ENCODE assay signal across 15 cellular contexts in the genomic region with DNA sequence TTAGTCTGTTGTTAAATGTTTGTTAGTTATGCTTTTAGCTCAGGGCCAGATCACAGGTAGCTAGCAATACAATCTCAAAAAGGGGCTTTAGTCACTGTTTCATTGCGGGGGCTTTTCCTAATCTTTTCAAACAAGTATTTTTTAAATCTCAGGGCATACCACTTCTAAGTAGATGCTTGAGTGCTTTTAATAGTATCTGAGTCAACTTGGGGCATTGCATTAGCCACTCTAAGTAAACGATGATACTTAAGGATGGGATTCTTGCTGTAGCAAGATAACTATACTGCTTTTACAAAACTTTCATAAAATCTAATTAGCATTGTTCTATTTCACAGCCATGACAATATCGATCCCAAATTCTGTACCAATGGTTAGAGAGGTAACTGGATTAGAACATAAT. TPM values are rescaled to one million over a fixed set of nuclear protein-coding genes. Genes with fewer than 3 reads are reported as not detected.
DNase-seq lines count a peak whose midpoint lies in the region; ATAC-seq and TF ChIP-seq lines count a peak whose summit lies in the region.
"Had no signal": no experiment of that assay in that cellular context is flagged by ENCODE, and none has a peak within 500 bp of the region (broad histone marks: within the 10 kb centered on the region; RNA-seq: fewer than 3 reads in every experiment).

No MANE protein-coding gene starts in this region.

- DNase-seq in activated CD4-positive, alpha-beta T cell treated with anti-CD3 and anti-CD28 coated beads, Interleukin-2, amount 10 ng/mL, durations not matched to agents 24 days and 14 days = peak; percentile 12
- no peak for DNase-seq in activated CD4-positive, alpha-beta T cell treated with anti-CD3 and anti-CD28 coated beads for 1 hour
- DNase-seq in left lung (no peak), AG08396 (ENCODE audit: low spot score) (no peak), cerebellar cortex (ENCODE audit: low spot score) (no peak), hippocampal formation (lab: John Stamatoyannopoulos, UW) (no peak)
- DNase-seq: 8988T, DMS 273 treated with DMSO at 0.1 percent for 48 hours, H7, IMR-90 had no signal

- H3K9me3 Mint-ChIP-seq in activated CD4-positive, alpha-beta T cell treated with anti-CD3 and anti-CD28 coated beads, Interleukin-2, amount 10 ng/mL, durations not matched to agents 24 days and 14 days = no peaks in the 10 kb centered on the region
- H3K9me3 Mint-ChIP-seq: GM23338 had no signal

- H3K4me1 ChIP-seq in HEK293 (ENCODE audit: control insufficient read depth, insufficient read depth, low read length) (peaks cover 12% of the 10 kb centered on the region), left lung (peaks cover 0 to 7% of the 10 kb centered on the region in 2 donors)

- POLR2A ChIA-PET in HEK293 (lab: Yijun Ruan, JAX) = interaction anchor here (1.4 kb wide), 1 partner anchor 12 kb away, joined by 6 read pairs; a partner anchor contains a TSS

- no peaks in the 10 kb centered on the region for H3K27me3 ChIP-seq in left lung
- H3K27me3 ChIP-seq: BLaER1 treated with 17β-estradiol and CSF1 and Interleukin-3, amounts not matched to agents 10 nM and 100 nM had no signal

- H3K27me3 Mint-ChIP-seq in activated CD4-positive, alpha-beta T cell treated with anti-CD3 and anti-CD28 coated beads, Interleukin-2, amount 10 ng/mL, durations not matched to agents 24 days and 14 days = peaks cover 5% of the 10 kb centered on the region

- peak; percentile 26 for ATAC-seq in left lung
- ATAC-seq: GM12878, GM23338 had no signal

- H3K36me3 ChIP-seq in HEK293 (ENCODE audit: control insufficient read depth in 2 of 2, insufficient read depth in 1 of 2, low read length in 2 of 2) (no peaks in the 10 kb centered on the region; a peak in 1 of 3 replicates), left lung (no peaks in the 10 kb centered on the region)

- H3K9me3 ChIP-seq in HEK293 (ENCODE audit: control insufficient read depth, insufficient read depth, low read depth, low read length) (no peaks in the 10 kb centered on the region), left lung (no peaks in the 10 kb centered on the region)

- H3K4me1 Mint-ChIP-seq in activated CD4-positive, alpha-beta T cell treated with anti-CD3 and anti-CD28 coated beads, Interleukin-2, amount 10 ng/mL, durations not matched to agents 24 days and 14 days = no peaks in the 10 kb centered on the region

- no peak overlapping the region for H3K4me3 Mint-ChIP-seq in activated CD4-positive, alpha-beta T cell treated with anti-CD3 and anti-CD28 coated beads, Interleukin-2, amount 10 ng/mL, durations not matched to agents 24 days and 14 days
- H3K4me3 Mint-ChIP-seq: CD4-positive, CD25-positive, alpha-beta regulatory T cell; GM23338 had no signal

- TF ChIP-seq CTCF in HEK293 (tag by site-specific recombination; IDR thresholded peaks at IDR 0.05) = no peak
- no peak for TF ChIP-seq CTCF in left lung (IDR thresholded peaks at IDR 0.05)

- no peak overlapping the region for H3K27ac ChIP-seq in HEK293 (ENCODE audit: extremely low read depth, low read depth, low read length)
- no peak overlapping the region for H3K27ac ChIP-seq in left lung
- H3K27ac ChIP-seq: BLaER1 treated with 17β-estradiol and CSF1 and Interleukin-3, amounts not matched to agents 10 nM and 100 nM had no signal

- CTCF ChIA-PET in HEK293 (lab: Yijun Ruan, JAX) = interaction anchor here (0.9 to 1.9 kb wide), 4 partner anchors 8 to 174 kb away, joined by 3 to 8 read pairs (median 4); no protein-coding TSS in a partner anchor

- intact Hi-C loops in activated CD4-positive, alpha-beta T cell treated with anti-CD3 and anti-CD28 coated beads, Interleukin-2, amount 10 ng/mL, durations not matched to agents 24 days and 14 days (cut with micrococcal nuclease) = no loop called here
- intact Hi-C loops in left lung (cut with DNase I) = no loop called here

- H3K4me3 ChIP-seq in HEK293 (ENCODE audit: low read depth, low read length) (no peak overlapping the region), left lung (no peak overlapping the region)
- H3K4me3 ChIP-seq: BLaER1 treated with 17β-estradiol and CSF1 and Interleukin-3, amounts not matched to agents 10 nM and 100 nM; GM12878; GM23338 had no signal

- no peak overlapping the region for H3K27ac Mint-ChIP-seq in activated CD4-positive, alpha-beta T cell treated with anti-CD3 and anti-CD28 coated beads, Interleukin-2, amount 10 ng/mL, durations not matched to agents 24 days and 14 days
- H3K27ac Mint-ChIP-seq: CD4-positive, CD25-positive, alpha-beta regulatory T cell; GM23338 had no signal

- H3K36me3 Mint-ChIP-seq in activated CD4-positive, alpha-beta T cell treated with anti-CD3 and anti-CD28 coated beads, Interleukin-2, amount 10 ng/mL, durations not matched to agents 24 days and 14 days (ENCODE audit: low read depth) = no peaks in the 10 kb centered on the region
- H3K36me3 Mint-ChIP-seq: CD4-positive, CD25-positive, alpha-beta regulatory T cell had no signal

TF ChIP-seq in HEK293, 187 proteins besides CTCF, POLR2A, EP300 and RAD21:
- TF ChIP-seq ZNF221 (tag by site-specific recombination; IDR thresholded peaks at IDR 0.05; ENCODE audit: borderline replicate concordance) (no peak), ZNF501 (tag by site-specific recombination; IDR thresholded peaks at IDR 0.05) (0 out of 2 replicates have a peak, but pooled peaks have one; percentile 34), ZNF19 (tag by site-specific recombination; IDR thresholded peaks at IDR 0.05; ENCODE audit: low read depth) (no peak), TRIM28 (IDR thresholded peaks at IDR 0.05; ENCODE audit: borderline replicate concordance, low read length) (peak; percentile 57; the same call in 1 of the 2 replicates), ZNF324 (tag by site-specific recombination; IDR thresholded peaks at IDR 0.05) (no peak)
- TF ChIP-seq, protein P1, sequence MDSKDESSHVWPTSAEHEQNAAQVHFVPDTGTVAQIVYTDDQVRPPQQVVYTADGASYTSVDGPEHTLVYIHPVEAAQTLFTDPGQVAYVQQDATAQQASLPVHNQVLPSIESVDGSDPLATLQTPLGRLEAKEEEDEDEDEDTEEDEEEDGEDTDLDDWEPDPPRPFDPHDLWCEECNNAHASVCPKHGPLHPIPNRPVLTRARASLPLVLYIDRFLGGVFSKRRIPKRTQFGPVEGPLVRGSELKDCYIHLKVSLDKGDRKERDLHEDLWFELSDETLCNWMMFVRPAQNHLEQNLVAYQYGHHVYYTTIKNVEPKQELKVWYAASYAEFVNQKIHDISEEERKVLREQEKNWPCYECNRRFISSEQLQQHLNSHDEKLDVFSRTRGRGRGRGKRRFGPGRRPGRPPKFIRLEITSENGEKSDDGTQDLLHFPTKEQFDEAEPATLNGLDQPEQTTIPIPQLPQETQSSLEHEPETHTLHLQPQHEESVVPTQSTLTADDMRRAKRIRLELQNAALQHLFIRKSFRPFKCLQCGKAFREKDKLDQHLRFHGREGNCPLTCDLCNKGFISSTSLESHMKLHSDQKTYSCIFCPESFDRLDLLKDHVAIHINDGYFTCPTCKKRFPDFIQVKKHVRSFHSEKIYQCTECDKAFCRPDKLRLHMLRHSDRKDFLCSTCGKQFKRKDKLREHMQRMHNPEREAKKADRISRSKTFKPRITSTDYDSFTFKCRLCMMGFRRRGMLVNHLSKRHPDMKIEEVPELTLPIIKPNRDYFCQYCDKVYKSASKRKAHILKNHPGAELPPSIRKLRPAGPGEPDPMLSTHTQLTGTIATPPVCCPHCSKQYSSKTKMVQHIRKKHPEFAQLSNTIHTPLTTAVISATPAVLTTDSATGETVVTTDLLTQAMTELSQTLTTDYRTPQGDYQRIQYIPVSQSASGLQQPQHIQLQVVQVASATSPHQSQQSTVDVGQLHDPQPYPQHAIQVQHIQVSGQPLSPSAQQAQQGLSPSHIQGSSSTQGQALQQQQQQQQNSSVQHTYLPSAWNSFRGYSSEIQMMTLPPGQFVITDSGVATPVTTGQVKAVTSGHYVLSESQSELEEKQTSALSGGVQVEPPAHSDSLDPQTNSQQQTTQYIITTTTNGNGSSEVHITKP (tag by site-specific recombination; IDR thresholded peaks at IDR 0.05) = peak; percentile 24
- TF ChIP-seq, protein P2, sequence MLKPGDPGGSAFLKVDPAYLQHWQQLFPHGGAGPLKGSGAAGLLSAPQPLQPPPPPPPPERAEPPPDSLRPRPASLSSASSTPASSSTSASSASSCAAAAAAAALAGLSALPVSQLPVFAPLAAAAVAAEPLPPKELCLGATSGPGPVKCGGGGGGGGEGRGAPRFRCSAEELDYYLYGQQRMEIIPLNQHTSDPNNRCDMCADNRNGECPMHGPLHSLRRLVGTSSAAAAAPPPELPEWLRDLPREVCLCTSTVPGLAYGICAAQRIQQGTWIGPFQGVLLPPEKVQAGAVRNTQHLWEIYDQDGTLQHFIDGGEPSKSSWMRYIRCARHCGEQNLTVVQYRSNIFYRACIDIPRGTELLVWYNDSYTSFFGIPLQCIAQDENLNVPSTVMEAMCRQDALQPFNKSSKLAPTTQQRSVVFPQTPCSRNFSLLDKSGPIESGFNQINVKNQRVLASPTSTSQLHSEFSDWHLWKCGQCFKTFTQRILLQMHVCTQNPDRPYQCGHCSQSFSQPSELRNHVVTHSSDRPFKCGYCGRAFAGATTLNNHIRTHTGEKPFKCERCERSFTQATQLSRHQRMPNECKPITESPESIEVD (tag by site-specific recombination; IDR thresholded peaks at IDR 0.05) = peak; percentile 30; the same call in 1 of the 2 replicates
- TF ChIP-seq, protein P3, sequence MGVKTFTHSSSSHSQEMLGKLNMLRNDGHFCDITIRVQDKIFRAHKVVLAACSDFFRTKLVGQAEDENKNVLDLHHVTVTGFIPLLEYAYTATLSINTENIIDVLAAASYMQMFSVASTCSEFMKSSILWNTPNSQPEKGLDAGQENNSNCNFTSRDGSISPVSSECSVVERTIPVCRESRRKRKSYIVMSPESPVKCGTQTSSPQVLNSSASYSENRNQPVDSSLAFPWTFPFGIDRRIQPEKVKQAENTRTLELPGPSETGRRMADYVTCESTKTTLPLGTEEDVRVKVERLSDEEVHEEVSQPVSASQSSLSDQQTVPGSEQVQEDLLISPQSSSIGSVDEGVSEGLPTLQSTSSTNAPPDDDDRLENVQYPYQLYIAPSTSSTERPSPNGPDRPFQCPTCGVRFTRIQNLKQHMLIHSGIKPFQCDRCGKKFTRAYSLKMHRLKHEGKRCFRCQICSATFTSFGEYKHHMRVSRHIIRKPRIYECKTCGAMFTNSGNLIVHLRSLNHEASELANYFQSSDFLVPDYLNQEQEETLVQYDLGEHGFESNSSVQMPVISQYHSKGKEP (tag by site-specific recombination; IDR thresholded peaks at IDR 0.05) = peak; percentile 28; the same call in 1 of the 2 replicates

RNA-seq across cellular contexts. Expression of a gene that starts 11.6 kb away (rescaled TPM):
- 1.2 TPM in 2 replicates for total RNA-seq in activated CD4-positive, alpha-beta T cell treated with anti-CD3 and anti-CD28 coated beads, Interleukin-2, amount 10 ng/mL, durations not matched to agents 24 days and 14 days
- total RNA-seq in left lung = 10 to 100 TPM; 35.8 to 36.1 TPM

Comparison
In these comparisons a context has a peak if more than half of its experiments do, and no peak if none do; other contexts are left out.
1. RNA of a gene that starts 11.6 kb away (total RNA-seq): 35.8 to 36.1 TPM in left lung; 1.2 TPM in activated CD4-positive, alpha-beta T cell treated with anti-CD3 and anti-CD28 coated beads, Interleukin-2, amount 10 ng/mL, durations not matched to agents 24 days and 14 days; every median in the first group is over 10 times any median in the second.